In genomic region chr6:158742988-158743651, GRCh38 we compare ENCODE assay signal across 19 cellular contexts.
DNase-seq lines count a peak whose midpoint lies in the region; ATAC-seq and TF ChIP-seq lines count a peak whose summit lies in the region.
"Had no signal": no experiment of that assay in that cellular context is flagged by ENCODE, and none has a peak within 500 bp of the region (broad histone marks: within the 10 kb centered on the region; RNA-seq: fewer than 3 reads in every experiment).

No MANE protein-coding gene starts in this region.

- intact Hi-C loops in HCT116 (cut with micrococcal nuclease) = no loop called here
- intact Hi-C loops in activated T-helper 1 cell treated with anti-CD3 and anti-CD28 coated beads, Interleukin-12 subunit alpha, Interleukin-12 subunit beta, Interleukin-2, Interleukin-4 antibody, amounts not matched to agents 30 ng/mL and 10 ng/mL and 1 ng/mL, durations not matched to agents 14 hours and 24 hours and 36 hours (cut with micrococcal nuclease) = no loop called here

- peak overlapping the region; percentile 54 for H3K27ac ChIP-seq in HCT116 (ENCODE audit: low read depth, low read length)

- peak overlapping the region; percentile 32 for H3K9ac ChIP-seq in HCT116 (ENCODE audit: low read length)

- TF ChIP-seq CTCF in HCT116 (IDR thresholded peaks at IDR 0.05 in 2 of 3, conservative IDR thresholded peaks at IDR 0.05 in 1 of 3; ENCODE audit: borderline replicate concordance in 1 of 3, insufficient read depth in 1 of 3, low read depth in 2 of 3, low read length in 2 of 3) = no peak
- TF ChIP-seq CTCF in brain (conservative IDR thresholded peaks at IDR 0.05) = no peak

- peaks cover 0 to 3% of the 10 kb centered on the region in 2 experiments; a peak in 1 of 4 replicates for H3K9me3 ChIP-seq in HCT116 (ENCODE audit: control insufficient read depth in 1 of 2, insufficient read depth in 1 of 2, low read depth in 1 of 2, low read length in 2 of 2)

- TF ChIP-seq RAD21 in HCT116 (IDR thresholded peaks at IDR 0.05; ENCODE audit: low read depth) = no peak

- H4K20me1 ChIP-seq in HCT116 (ENCODE audit: insufficient read depth) = no peaks in the 10 kb centered on the region

- peaks cover 55 to 83% of the 10 kb centered on the region in 2 experiments for H3K4me1 ChIP-seq in HCT116 (ENCODE audit: control insufficient read depth in 1 of 2, insufficient read depth in 2 of 2, low read length in 2 of 2)

- BruUV-seq in HCT116 (replicated peaks; lab: Mats Ljungman, UMichigan) = TSS peak; percentile 8

- H3K4me2 ChIP-seq in HCT116 (ENCODE audit: low read length) = peak overlapping the region; percentile 18

- peak overlapping the region; percentile 35 for H3K27ac Mint-ChIP-seq in activated T-cell treated with anti-CD3 and anti-CD28 coated beads, Interleukin-2, amount 50 U/mL, for 72 hours
- peak overlapping the region in 4 of 5 experiments; percentile 44 to 72 (median 64) for H3K27ac Mint-ChIP-seq in brain
- no peak overlapping the region for H3K27ac Mint-ChIP-seq in activated T-helper 1 cell treated with anti-CD3 and anti-CD28 coated beads, Interleukin-12 subunit alpha, Interleukin-12 subunit beta, Interleukin-2, Interleukin-4 antibody, amounts not matched to agents 30 ng/mL and 10 ng/mL and 1 ng/mL, durations not matched to agents 14 hours and 24 hours and 36 hours
- H3K27ac Mint-ChIP-seq: CD14-positive monocyte had no signal

- DNase-seq in activated T-cell treated with anti-CD3 and anti-CD28 coated beads, Interleukin-2, amount 50 U/mL, for 72 hours = no peak
- DNase-seq in activated T-cell treated with anti-CD3 and anti-CD28 coated beads for 4 hours (no peak), HCT116 (ENCODE audit: low read depth, low spot score) (no peak), kidney tubule cell (ENCODE audit: low spot score) (peak; percentile 27), NCI-H1092 treated with DMSO at 0.1 percent for 48 hours (lab: John Stamatoyannopoulos, UW) (no peak), T-helper 2 cell (no peak)
- no peak for DNase-seq in activated T-helper 1 cell treated with anti-CD3 and anti-CD28 coated beads, Interleukin-12 subunit alpha, Interleukin-12 subunit beta, Interleukin-2, Interleukin-4 antibody, amounts not matched to agents 30 ng/mL and 10 ng/mL and 1 ng/mL, durations not matched to agents 14 hours and 24 hours and 36 hours (ENCODE audit: low spot score)
- DNase-seq: 8988T, DMS79 treated with DMSO at 0.1 percent for 48 hours, HCEC 1CT, KG1, MV-4-11, NCI-H1417 treated with DMSO at 0.1 percent for 48 hours, NCI-H187 treated with DMSO at 0.1 percent for 48 hours, NCI-H2227 treated with DMSO at 0.1 percent for 48 hours, NCI-H510A treated with DMSO at 0.1 percent for 48 hours, PC-3 had no signal

- peaks cover 82% of the 10 kb centered on the region for H3K79me2 ChIP-seq in HCT116 (ENCODE audit: insufficient read depth, low read length)

- no peaks in the 10 kb centered on the region for H3K27me3 ChIP-seq in HCT116 (ENCODE audit: insufficient read depth, low read length)

- H3K4me3 ChIP-seq in HCT116 (replicated peaks in 1 of 2; ENCODE audit: low read depth in 1 of 2, low read length in 2 of 2) = no peak overlapping the region

- POLR2A ChIA-PET in HCT116 (lab: Charles Lee) = interaction anchor here (0.8 to 1.6 kb wide), 11 partner anchors 10 to 535 kb away, joined by 3 to 9 read pairs (median 4); no protein-coding TSS in a partner anchor

- H2AFZ ChIP-seq in HCT116 (ENCODE audit: low read depth, low read length, poor library complexity, severe bottlenecking) = no peak overlapping the region

- no peak overlapping the region for H3K4me3 Mint-ChIP-seq in activated T-cell treated with anti-CD3 and anti-CD28 coated beads, Interleukin-2, amount 50 U/mL, for 72 hours
- peak overlapping the region in 1 of 5 experiments; percentile 33 for H3K4me3 Mint-ChIP-seq in brain
- H3K4me3 Mint-ChIP-seq in activated T-helper 1 cell treated with anti-CD3 and anti-CD28 coated beads, Interleukin-12 subunit alpha, Interleukin-12 subunit beta, Interleukin-2, Interleukin-4 antibody, amounts not matched to agents 30 ng/mL and 10 ng/mL and 1 ng/mL, durations not matched to agents 14 hours and 24 hours and 36 hours = no peak overlapping the region
- H3K4me3 Mint-ChIP-seq: CD14-positive monocyte had no signal

- no peaks in the 10 kb centered on the region for H3K27me3 Mint-ChIP-seq in activated T-cell treated with anti-CD3 and anti-CD28 coated beads, Interleukin-2, amount 50 U/mL, for 72 hours (ENCODE audit: low read depth)
- no peaks in the 10 kb centered on the region for H3K27me3 Mint-ChIP-seq in brain
- no peaks in the 10 kb centered on the region for H3K27me3 Mint-ChIP-seq in activated T-helper 1 cell treated with anti-CD3 and anti-CD28 coated beads, Interleukin-12 subunit alpha, Interleukin-12 subunit beta, Interleukin-2, Interleukin-4 antibody, amounts not matched to agents 30 ng/mL and 10 ng/mL and 1 ng/mL, durations not matched to agents 14 hours and 24 hours and 36 hours (ENCODE audit: insufficient read depth)

- ATAC-seq in activated T-cell treated with anti-CD3 and anti-CD28 coated beads, Interleukin-2, amount 50 U/mL, for 72 hours (replicated peaks in 1 of 2) = no peak
- peak; percentile 64 for ATAC-seq in HCT116
- ATAC-seq: PC-3 had no signal

- H3K4me1 Mint-ChIP-seq in activated T-cell treated with anti-CD3 and anti-CD28 coated beads, Interleukin-2, amount 50 U/mL, for 72 hours (ENCODE audit: low read depth) = peaks cover under 1% of the 10 kb centered on the region
- peaks cover 37% of the 10 kb centered on the region for H3K4me1 Mint-ChIP-seq in brain
- peaks cover 5% of the 10 kb centered on the region for H3K4me1 Mint-ChIP-seq in activated T-helper 1 cell treated with anti-CD3 and anti-CD28 coated beads, Interleukin-12 subunit alpha, Interleukin-12 subunit beta, Interleukin-2, Interleukin-4 antibody, amounts not matched to agents 30 ng/mL and 10 ng/mL and 1 ng/mL, durations not matched to agents 14 hours and 24 hours and 36 hours (ENCODE audit: low read depth)

- RAD21 ChIA-PET in HCT116 (lab: Charles Lee; ENCODE audit: low non-redundant PET in 1 of 2, low total read pairs in 2 of 2, uncharacterized antibody in 2 of 2, unreplicated experiment in 2 of 2) = interaction anchor here in 1 of 2 experiments (0.8 to 1.1 kb wide), 2 partner anchors 13 to 15 kb away, joined by 5 read pairs; no protein-coding TSS in a partner anchor

- peaks cover 23 to 67% of the 10 kb centered on the region in 2 donors for H3K36me3 Mint-ChIP-seq in activated T-cell treated with anti-CD3 and anti-CD28 coated beads, Interleukin-2, amount 50 U/mL, for 72 hours (ENCODE audit: insufficient read depth in 2 of 2)
- peaks cover 32% of the 10 kb centered on the region for H3K36me3 Mint-ChIP-seq in brain
- peaks cover 64% of the 10 kb centered on the region for H3K36me3 Mint-ChIP-seq in activated T-helper 1 cell treated with anti-CD3 and anti-CD28 coated beads, Interleukin-12 subunit alpha, Interleukin-12 subunit beta, Interleukin-2, Interleukin-4 antibody, amounts not matched to agents 30 ng/mL and 10 ng/mL and 1 ng/mL, durations not matched to agents 14 hours and 24 hours and 36 hours (ENCODE audit: low read depth)

- TF ChIP-seq POLR2A in HCT116 (IDR thresholded peaks at IDR 0.05; ENCODE audit: borderline replicate concordance, extremely low read depth, insufficient read depth, insufficient read length) = no peak

- peaks cover 0 to 4% of the 10 kb centered on the region in 2 donors for H3K9me3 Mint-ChIP-seq in activated T-cell treated with anti-CD3 and anti-CD28 coated beads, Interleukin-2, amount 50 U/mL, for 72 hours
- peaks cover 13 to 18% (median 14%) of the 10 kb centered on the region in 5 experiments for H3K9me3 Mint-ChIP-seq in brain
- peaks cover 18% of the 10 kb centered on the region for H3K9me3 Mint-ChIP-seq in activated T-helper 1 cell treated with anti-CD3 and anti-CD28 coated beads, Interleukin-12 subunit alpha, Interleukin-12 subunit beta, Interleukin-2, Interleukin-4 antibody, amounts not matched to agents 30 ng/mL and 10 ng/mL and 1 ng/mL, durations not matched to agents 14 hours and 24 hours and 36 hours

- peaks cover 0 to 28% of the 10 kb centered on the region in 2 experiments; a peak in 2 of 4 replicates for H3K36me3 ChIP-seq in HCT116 (ENCODE audit: control insufficient read depth in 1 of 2, insufficient read depth in 2 of 2, low read length in 2 of 2)

- CTCF ChIA-PET in HCT116 (lab: Charles Lee) = interaction anchor here (0.8 to 2.2 kb wide), 3 partner anchors 13 to 229 kb away, joined by 3 to 14 read pairs (median 4); no protein-coding TSS in a partner anchor

- H3K9me2 ChIP-seq in HCT116 (ENCODE audit: insufficient read depth) = no peaks in the 10 kb centered on the region

TF ChIP-seq in HCT116, 20 proteins besides CTCF, POLR2A, EP300 and RAD21:
- 0 out of 2 replicates have a peak, but pooled peaks have one; percentile 51 for TF ChIP-seq POLR2AphosphoS5 (IDR thresholded peaks at IDR 0.05; ENCODE audit: low read depth, low read length)
- no peak for TF ChIP-seq SP1 (IDR thresholded peaks at IDR 0.05; ENCODE audit: low read depth)
